23 cellular contexts compared by ENCODE assay signal in genomic region chr6:75414445-75415021, GRCh38.
DNase-seq lines count a peak whose midpoint lies in the region; ATAC-seq, FAIRE-seq and TF ChIP-seq lines count a peak whose summit lies in the region.
"Had no signal": no experiment of that assay in that cellular context is flagged by ENCODE, and none has a peak within 500 bp of the region (broad histone marks: within the 10 kb centered on the region; RNA-seq: fewer than 3 reads in every experiment).

No MANE protein-coding gene starts in this region.

- TF ChIP-seq EP300 in HepG2 (IDR thresholded peaks at IDR 0.05; ENCODE audit: low read depth in 2 of 2, low read length in 2 of 2) (no peak), HepG2 (CRISPR knock-in tag; IDR thresholded peaks at IDR 0.05; ENCODE audit: borderline replicate concordance) (no peak), upper lobe of left lung (IDR thresholded peaks at IDR 0.05) (no peak)

- H3K4me3 ChIP-seq in HepG2 (replicated peaks in 1 of 3; ENCODE audit: insufficient read depth in 1 of 3, low read depth in 2 of 3, low read length in 3 of 3) (no peak overlapping the region), right lobe of liver (no peak overlapping the region), astrocyte (ENCODE audit: insufficient read depth, low read depth, low read length) (no peak overlapping the region), upper lobe of left lung (no peak overlapping the region)
- H3K4me3 ChIP-seq: GM23338, Peyer's patch, SJCRH30 had no signal

- FAIRE-seq in HepG2 (lab: Jason Lieb, UNC) (no peak), astrocyte (lab: Jason Lieb, UNC) (no peak)
- FAIRE-seq: GM18507 had no signal

- H3K4me1 Mint-ChIP-seq in astrocyte (ENCODE audit: low read depth, unreplicated experiment) (peaks cover 43% of the 10 kb centered on the region), progenitor cell of endocrine pancreas (ENCODE audit: low read depth) (peaks cover 53% of the 10 kb centered on the region)
- no peaks in the 10 kb centered on the region for H3K4me1 Mint-ChIP-seq in activated CD4-positive, alpha-beta memory T cell treated with anti-CD3 and anti-CD28 coated beads, Interleukin-2, amount 10 ng/mL, durations not matched to agents 7 days and 5 days
- H3K4me1 Mint-ChIP-seq in activated CD4-positive, alpha-beta T cell treated with anti-CD3 and anti-CD28 coated beads, Interleukin-2, amount 10 ng/mL, durations not matched to agents 24 days and 14 days: peaks cover 2% of the 10 kb centered on the region
- H3K4me1 Mint-ChIP-seq: CD4-positive, alpha-beta memory T cell had no signal

- POLR2A ChIA-PET in HepG2 (lab: Yijun Ruan, JAX): no interaction called here
- POLR2A ChIA-PET in activated CD4-positive, alpha-beta memory T cell treated with anti-CD3 and anti-CD28 coated beads, Interleukin-2, amount 10 ng/mL, durations not matched to agents 7 days and 5 days (lab: Charles Lee): no interaction called here

- no peak for TF ChIP-seq CTCF in HepG2 (CRISPR knock-in tag; IDR thresholded peaks at IDR 0.05)
- TF ChIP-seq CTCF in right lobe of liver (IDR thresholded peaks at IDR 0.05): no peak
- no peak for TF ChIP-seq CTCF in astrocyte (IDR thresholded peaks at IDR 0.05; ENCODE audit: insufficient read depth, low read depth, low read length)
- no peak for TF ChIP-seq CTCF in progenitor cell of endocrine pancreas (IDR thresholded peaks at IDR 0.05; ENCODE audit: unreplicated experiment)
- no peak for TF ChIP-seq CTCF in upper lobe of left lung (IDR thresholded peaks at IDR 0.05)

- TF ChIP-seq POLR2A in HepG2 (IDR thresholded peaks at IDR 0.05; ENCODE audit: insufficient read depth in 1 of 2, low read depth in 2 of 2, low read length in 2 of 2): no peak
- TF ChIP-seq POLR2A in right lobe of liver (IDR thresholded peaks at IDR 0.05): no peak
- TF ChIP-seq POLR2A in upper lobe of left lung (IDR thresholded peaks at IDR 0.05): no peak

- H3K36me3 Mint-ChIP-seq in astrocyte (ENCODE audit: low read depth, unreplicated experiment) (no peaks in the 10 kb centered on the region), progenitor cell of endocrine pancreas (ENCODE audit: insufficient read depth) (peaks cover 7% of the 10 kb centered on the region)
- H3K36me3 Mint-ChIP-seq in activated CD4-positive, alpha-beta memory T cell treated with anti-CD3 and anti-CD28 coated beads, Interleukin-2, amount 10 ng/mL, durations not matched to agents 7 days and 5 days (ENCODE audit: low read depth): no peaks in the 10 kb centered on the region
- no peaks in the 10 kb centered on the region for H3K36me3 Mint-ChIP-seq in activated CD4-positive, alpha-beta T cell treated with anti-CD3 and anti-CD28 coated beads, Interleukin-2, amount 10 ng/mL, durations not matched to agents 24 days and 14 days (ENCODE audit: low read depth)
- H3K36me3 Mint-ChIP-seq: CD4-positive, alpha-beta memory T cell had no signal

- no peak overlapping the region for H3K9ac ChIP-seq in HepG2 (ENCODE audit: insufficient read depth, low read depth, low read length)
- no peak overlapping the region for H3K9ac ChIP-seq in astrocyte (ENCODE audit: low read length)

- DNase-seq in HepG2 (ENCODE audit: low spot score) (no peak), right lobe of liver (no peak), astrocyte (ENCODE audit: low read depth) (no peak), progenitor cell of endocrine pancreas (ENCODE audit: low spot score, unreplicated experiment) (no peak), upper lobe of left lung (no peak)
- no peak for DNase-seq in activated CD4-positive, alpha-beta memory T cell treated with anti-CD3 and anti-CD28 coated beads, Interleukin-2, amount 10 ng/mL, durations not matched to agents 7 days and 5 days
- no peak for DNase-seq in activated CD4-positive, alpha-beta T cell treated with anti-CD3 and anti-CD28 coated beads, Interleukin-2, amount 10 ng/mL, durations not matched to agents 24 days and 14 days
- DNase-seq: C1 segment of cervical spinal cord; CD4-positive, alpha-beta memory T cell; COR-L47; DMS53; H9; NCI-H1048; NCI-H1417; NCI-H1694; NCI-H2029 treated with DMSO at 0.1 percent for 48 hours; NCI-H2227 treated with DMSO at 0.1 percent for 48 hours; NCI-H526 treated with DMSO at 0.1 percent for 48 hours; Peyer's patch; SJCRH30 had no signal

- no peak for TF ChIP-seq RAD21 in HepG2 (CRISPR knock-in tag; IDR thresholded peaks at IDR 0.05)

- no peaks in the 10 kb centered on the region for H3K4me1 ChIP-seq in HepG2 (ENCODE audit: insufficient read depth, low read length)
- H3K4me1 ChIP-seq in right lobe of liver: no peaks in the 10 kb centered on the region
- H3K4me1 ChIP-seq in astrocyte (ENCODE audit: insufficient read depth, low read length): peaks cover 6% of the 10 kb centered on the region
- H3K4me1 ChIP-seq in upper lobe of left lung: peaks cover 14 to 26% (median 23%) of the 10 kb centered on the region in 4 donors
- H3K4me1 ChIP-seq: Peyer's patch had no signal

- CTCF ChIA-PET in HepG2 (lab: Yijun Ruan, JAX; ENCODE audit: low intra/inter-chr PET ratio, low total read pairs): no interaction called here
- CTCF ChIA-PET in activated CD4-positive, alpha-beta memory T cell treated with anti-CD3 and anti-CD28 coated beads, Interleukin-2, amount 10 ng/mL, durations not matched to agents 7 days and 5 days (lab: Charles Lee): no interaction called here

- H3K27ac Mint-ChIP-seq in astrocyte (ENCODE audit: unreplicated experiment) (peak overlapping the region; percentile 30), progenitor cell of endocrine pancreas (peak overlapping the region; percentile 67)
- no peak overlapping the region for H3K27ac Mint-ChIP-seq in activated CD4-positive, alpha-beta memory T cell treated with anti-CD3 and anti-CD28 coated beads, Interleukin-2, amount 10 ng/mL, durations not matched to agents 7 days and 5 days
- H3K27ac Mint-ChIP-seq in activated CD4-positive, alpha-beta T cell treated with anti-CD3 and anti-CD28 coated beads, Interleukin-2, amount 10 ng/mL, durations not matched to agents 24 days and 14 days: no peak overlapping the region
- H3K27ac Mint-ChIP-seq: CD4-positive, alpha-beta memory T cell; GM23338 had no signal

- H3K9me3 Mint-ChIP-seq in astrocyte (ENCODE audit: unreplicated experiment) (peaks cover 4% of the 10 kb centered on the region), progenitor cell of endocrine pancreas (ENCODE audit: low read depth) (peaks cover 23% of the 10 kb centered on the region)
- no peaks in the 10 kb centered on the region for H3K9me3 Mint-ChIP-seq in activated CD4-positive, alpha-beta memory T cell treated with anti-CD3 and anti-CD28 coated beads, Interleukin-2, amount 10 ng/mL, durations not matched to agents 7 days and 5 days
- H3K9me3 Mint-ChIP-seq in activated CD4-positive, alpha-beta T cell treated with anti-CD3 and anti-CD28 coated beads, Interleukin-2, amount 10 ng/mL, durations not matched to agents 24 days and 14 days: no peaks in the 10 kb centered on the region

- H3K27me3 Mint-ChIP-seq in astrocyte (ENCODE audit: low read depth, unreplicated experiment): no peaks in the 10 kb centered on the region
- no peaks in the 10 kb centered on the region for H3K27me3 Mint-ChIP-seq in progenitor cell of endocrine pancreas
- peaks cover 32% of the 10 kb centered on the region for H3K27me3 Mint-ChIP-seq in activated CD4-positive, alpha-beta memory T cell treated with anti-CD3 and anti-CD28 coated beads, Interleukin-2, amount 10 ng/mL, durations not matched to agents 7 days and 5 days
- H3K27me3 Mint-ChIP-seq in activated CD4-positive, alpha-beta T cell treated with anti-CD3 and anti-CD28 coated beads, Interleukin-2, amount 10 ng/mL, durations not matched to agents 24 days and 14 days: peaks cover 15% of the 10 kb centered on the region

- in situ Hi-C loops in HepG2 (cut with HindIII; ENCODE audit: extremely low pct_ligation_motif_present, low pct_unique_long_range_greater_than_20kb): no loop called here

- no peaks in the 10 kb centered on the region; a peak in 1 of 5 replicates for H3K27me3 ChIP-seq in HepG2 (ENCODE audit: control insufficient read depth in 1 of 2, insufficient read depth in 2 of 2, low read length in 2 of 2)
- no peaks in the 10 kb centered on the region for H3K27me3 ChIP-seq in right lobe of liver
- no peaks in the 10 kb centered on the region for H3K27me3 ChIP-seq in astrocyte (ENCODE audit: insufficient read depth, low read length)
- no peaks in the 10 kb centered on the region for H3K27me3 ChIP-seq in upper lobe of left lung
- H3K27me3 ChIP-seq: Peyer's patch had no signal

- WGBS in HepG2 (ENCODE audit: low lambda C conversion rate): 3% methylated on average over 4 of the region's 4 CpGs
- 61% methylated on average over 4 of the region's 4 CpGs for WGBS in right lobe of liver (ENCODE audit: insufficient coverage, low coverage, low lambda C conversion rate, missing lambda C conversion rate)
- 84 to 86% methylated on average over 4 of the region's 4 CpGs for WGBS in upper lobe of left lung, 2 donors

- H4K20me1 ChIP-seq in HepG2 (ENCODE audit: insufficient read depth, low read length) (no peaks in the 10 kb centered on the region), astrocyte (ENCODE audit: insufficient read depth, low read length) (no peaks in the 10 kb centered on the region)

- no peaks in the 10 kb centered on the region for H3K36me3 ChIP-seq in HepG2 (replicated peaks in 1 of 2; ENCODE audit: control insufficient read depth in 1 of 2, insufficient read depth in 2 of 2, low read length in 2 of 2)
- H3K36me3 ChIP-seq in right lobe of liver: no peaks in the 10 kb centered on the region
- no peaks in the 10 kb centered on the region for H3K36me3 ChIP-seq in astrocyte (ENCODE audit: insufficient read depth, low read length)
- H3K36me3 ChIP-seq in upper lobe of left lung: no peaks in the 10 kb centered on the region
- H3K36me3 ChIP-seq: Peyer's patch, SJCRH30 had no signal

- H3K9me3 ChIP-seq in HepG2 (ENCODE audit: low read length): no peaks in the 10 kb centered on the region
- no peaks in the 10 kb centered on the region for H3K9me3 ChIP-seq in right lobe of liver
- H3K9me3 ChIP-seq in astrocyte (ENCODE audit: insufficient read depth, low read depth, low read length): no peaks in the 10 kb centered on the region
- no peaks in the 10 kb centered on the region for H3K9me3 ChIP-seq in upper lobe of left lung
- H3K9me3 ChIP-seq: Peyer's patch, SJCRH30 had no signal

- intact Hi-C loops in HepG2 (cut with micrococcal nuclease; ENCODE audit: unreplicated experiment) (no loop called here), right lobe of liver (cut with DNase I) (no loop called here)
- intact Hi-C loops in activated CD4-positive, alpha-beta T cell treated with anti-CD3 and anti-CD28 coated beads, Interleukin-2, amount 10 ng/mL, durations not matched to agents 24 days and 14 days (cut with micrococcal nuclease): no loop called here

- H3K4me2 ChIP-seq in HepG2 (ENCODE audit: low read depth, low read length) (no peak overlapping the region), astrocyte (ENCODE audit: low read length) (no peak overlapping the region)
- H3K4me2 ChIP-seq: GM23338 had no signal

- H3K79me2 ChIP-seq in HepG2 (ENCODE audit: insufficient read depth, low read length): no peaks in the 10 kb centered on the region
- no peaks in the 10 kb centered on the region for H3K79me2 ChIP-seq in astrocyte (ENCODE audit: insufficient read depth, low read length)

- ATAC-seq in HepG2: no peak
- no peak for ATAC-seq in right lobe of liver
- no peak for ATAC-seq in upper lobe of left lung (ENCODE audit: low FRiP score in 2 of 2)
- ATAC-seq: GM23338, SK-N-SH treated with all-trans-retinoic acid at 6 μM for 48 hours had no signal

- H2AFZ ChIP-seq in HepG2 (ENCODE audit: low read length) (no peak overlapping the region), astrocyte (ENCODE audit: low read depth, low read length) (no peak overlapping the region)

- no TSS peak for BruUV-seq in HepG2 (replicated peaks; lab: Mats Ljungman, UMichigan)

- H3K4me3 Mint-ChIP-seq in astrocyte (ENCODE audit: unreplicated experiment) (no peak overlapping the region), progenitor cell of endocrine pancreas (ENCODE audit: low read depth) (no peak overlapping the region)
- no peak overlapping the region for H3K4me3 Mint-ChIP-seq in activated CD4-positive, alpha-beta memory T cell treated with anti-CD3 and anti-CD28 coated beads, Interleukin-2, amount 10 ng/mL, durations not matched to agents 7 days and 5 days
- H3K4me3 Mint-ChIP-seq in activated CD4-positive, alpha-beta T cell treated with anti-CD3 and anti-CD28 coated beads, Interleukin-2, amount 10 ng/mL, durations not matched to agents 24 days and 14 days: no peak overlapping the region
- H3K4me3 Mint-ChIP-seq: CD4-positive, alpha-beta memory T cell; GM23338; H9 had no signal

- no peak overlapping the region for H3K27ac ChIP-seq in HepG2 (ENCODE audit: extremely low read length, insufficient read depth, low read length)
- H3K27ac ChIP-seq in right lobe of liver: no peak overlapping the region
- no peak overlapping the region for H3K27ac ChIP-seq in astrocyte (ENCODE audit: low read depth, low read length)
- no peak overlapping the region for H3K27ac ChIP-seq in upper lobe of left lung
- H3K27ac ChIP-seq: Peyer's patch, SJCRH30 had no signal

Comparison
In these comparisons a context has a peak if more than half of its experiments do, and no peak if none do; other contexts are left out.
1. H3K27ac Mint-ChIP-seq: peak in astrocyte (single experiment) and progenitor cell of endocrine pancreas (single experiment); none in activated CD4-positive, alpha-beta memory T cell treated with anti-CD3 and anti-CD28 coated beads, Interleukin-2, amount 10 ng/mL, durations not matched to agents 7 days and 5 days (single experiment) and activated CD4-positive, alpha-beta T cell treated with anti-CD3 and anti-CD28 coated beads, Interleukin-2, amount 10 ng/mL, durations not matched to agents 24 days and 14 days (single experiment).